ENCODE assay signal across 8 cellular contexts in the genomic region with DNA sequence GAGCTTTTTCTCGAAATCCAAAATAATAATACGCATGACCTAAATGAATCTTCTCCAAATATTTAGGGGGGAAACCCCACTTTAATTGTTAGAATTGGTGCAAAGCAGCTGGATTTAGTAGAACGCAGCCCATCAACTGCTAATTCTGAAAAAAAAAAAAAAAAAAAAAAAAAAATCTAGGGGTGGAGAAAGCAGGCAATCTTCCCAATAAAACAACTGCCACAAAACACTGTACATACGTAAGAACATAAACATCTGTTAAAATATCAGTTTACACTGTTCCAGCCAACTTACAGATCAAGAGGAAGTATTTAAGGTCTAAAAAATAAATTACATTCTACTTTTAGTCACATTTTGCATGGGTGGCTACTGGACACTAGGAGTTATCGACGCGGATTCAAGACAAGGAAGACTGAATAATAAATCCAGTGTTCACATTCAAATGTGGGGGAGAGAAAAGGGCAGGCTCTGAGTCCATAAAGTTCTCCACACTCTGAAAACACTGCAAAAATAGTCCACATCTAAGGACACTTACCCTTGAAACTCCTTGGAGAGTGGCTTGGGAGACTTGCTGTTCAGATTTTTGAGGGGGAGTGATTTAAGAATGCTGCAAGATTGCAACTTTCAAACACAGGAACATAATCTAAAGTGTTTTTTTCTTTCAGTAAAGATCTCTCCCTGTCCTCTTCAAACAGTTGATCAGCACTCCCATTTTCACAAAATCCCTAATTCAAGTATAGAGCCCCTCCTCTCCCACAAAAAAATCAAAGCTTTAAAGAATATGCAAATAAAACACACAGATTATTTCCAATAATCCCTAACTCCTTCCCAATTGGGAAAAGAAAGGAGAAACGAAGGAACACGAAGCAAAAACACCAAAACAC. TPM values are rescaled to one million over a fixed set of nuclear protein-coding genes. Genes with fewer than 3 reads are reported as not detected.
A peak's percentile ranks its signal among the peaks of the same experiment; 100 is the strongest.
DNase-seq lines count a peak whose midpoint lies in the region; ATAC-seq and TF ChIP-seq lines count a peak whose summit lies in the region.

No MANE protein-coding gene starts in this region.

- peak overlapping the region; percentile 93 for H3K27ac ChIP-seq in Panc1 (ENCODE audit: low read length)

- POLR2A ChIA-PET in Panc1 (lab: Charles Lee), result no interaction called here

- BruUV-seq in Panc1 (replicated peaks; lab: Mats Ljungman, UMichigan), result TSS peak; percentile 79

- H3K27me3 Mint-ChIP-seq in endothelial cell (ENCODE audit: unreplicated experiment), result peaks cover 6% of the 10 kb centered on the region
- no peaks in the 10 kb centered on the region for H3K27me3 Mint-ChIP-seq in nephron progenitor cell (ENCODE audit: low read depth, poor library complexity)

- H3K4me3 Mint-ChIP-seq in endothelial cell (ENCODE audit: unreplicated experiment) (peak overlapping the region; percentile 97), nephron progenitor cell (peak overlapping the region; percentile 94)

- no peaks in the 10 kb centered on the region for H3K27me3 ChIP-seq in Panc1 (ENCODE audit: control insufficient read depth, insufficient read depth, low read length)

- H3K4me3 ChIP-seq in Panc1 (ENCODE audit: low read depth in 2 of 2, low read length in 2 of 2), result peak overlapping the region; percentile 75 to 99

- H3K27ac Mint-ChIP-seq in endothelial cell (ENCODE audit: unreplicated experiment) (peak overlapping the region; percentile 90), nephron progenitor cell (peak overlapping the region; percentile 89)

- H3K4me1 Mint-ChIP-seq in endothelial cell (ENCODE audit: unreplicated experiment) (peaks cover 25% of the 10 kb centered on the region), nephron progenitor cell (peaks cover 32% of the 10 kb centered on the region)

- intact Hi-C loops in Panc1 (cut with micrococcal nuclease; ENCODE audit: unreplicated experiment), result no loop called here
- intact Hi-C loops in posterior vena cava (cut with DNase I), result no loop called here

- no peaks in the 10 kb centered on the region for H3K9me3 ChIP-seq in Panc1 (ENCODE audit: control insufficient read depth, insufficient read depth, low read depth, low read length)

- peaks cover 14% of the 10 kb centered on the region; the same call in 1 of the 2 replicates for H3K36me3 ChIP-seq in Panc1 (ENCODE audit: control insufficient read depth, insufficient read depth, low read length)

- ATAC-seq in Panc1, result no peak
- no peak for ATAC-seq in HG02840 (IDR thresholded peaks at IDR 0.05; ENCODE audit: low FRiP score, unreplicated experiment)

- peaks cover 19% of the 10 kb centered on the region for H3K36me3 Mint-ChIP-seq in endothelial cell (ENCODE audit: low read depth, unreplicated experiment)
- peaks cover 37% of the 10 kb centered on the region for H3K36me3 Mint-ChIP-seq in nephron progenitor cell (ENCODE audit: low read depth)

- DNase-seq in SIG-M5 treated with dmso at 0.1 percent for 504 hours (lab: John Stamatoyannopoulos, UW; ENCODE audit: unreplicated experiment), result peak; percentile 78
- no peak for DNase-seq in SIG-M5 (lab: John Stamatoyannopoulos, UW)
- no peak for DNase-seq in Panc1 (ENCODE audit: low read depth, low spot score)
- DNase-seq in endothelial cell (ENCODE audit: low spot score), result no peak
- no peak for DNase-seq in nephron progenitor cell
- DNase-seq in AG08395 (ENCODE audit: low spot score), result no peak
- no peak for DNase-seq in posterior vena cava (ENCODE audit: low spot score)

- CTCF ChIA-PET in Panc1 (lab: Charles Lee), result no interaction called here

- peaks cover 4% of the 10 kb centered on the region; the same call in 1 of the 2 replicates for H3K4me1 ChIP-seq in Panc1 (ENCODE audit: control insufficient read depth, insufficient read depth, low read length)

- no peak for TF ChIP-seq CTCF in Panc1 (IDR thresholded peaks at IDR 0.05)
- no peak for TF ChIP-seq CTCF in endothelial cell (IDR thresholded peaks at IDR 0.05; ENCODE audit: unreplicated experiment)
- no peak for TF ChIP-seq CTCF in nephron progenitor cell (IDR thresholded peaks at IDR 0.05)

- H3K9me3 Mint-ChIP-seq in endothelial cell (ENCODE audit: unreplicated experiment), result no peaks in the 10 kb centered on the region
- H3K9me3 Mint-ChIP-seq in nephron progenitor cell, result peaks cover 16% of the 10 kb centered on the region

- in situ Hi-C loops in Panc1 (cut with HindIII; ENCODE audit: low pct_unique_long_range_greater_than_20kb, low sequenced_read_pairs), result no loop called here

RNA-seq across cellular contexts. Expression of a gene that starts 1.3 kb away (rescaled TPM):
- total RNA-seq in Panc1 (2021; ENCODE audit: unreplicated experiment) (25.8 TPM), endothelial cell (ENCODE audit: unreplicated experiment) (34.8 TPM), posterior vena cava (10 to 100 TPM; 31.3 to 38.2 TPM)
- 8.7 TPM for polyA plus RNA-seq in Panc1 (2012; ENCODE audit: insufficient read length)
